Comparison of ENCODE assay signal across 13 cellular contexts in genomic region chr15:63870043-63870394, GRCh38. TPM values are rescaled to one million over a fixed set of nuclear protein-coding genes. Genes with fewer than 3 reads are reported as not detected.
DNase-seq lines count a peak whose midpoint lies in the region; ATAC-seq and TF ChIP-seq lines count a peak whose summit lies in the region.
"Had no signal": no experiment of that assay in that cellular context is flagged by ENCODE, and none has a peak within 500 bp of the region (broad histone marks: within the 10 kb centered on the region; RNA-seq: fewer than 3 reads in every experiment).

No MANE protein-coding gene starts in this region.

- H2AFZ ChIP-seq in MM.1S (ENCODE audit: low read length), result no peak overlapping the region

- H3K9me3 ChIP-seq in stomach (no peaks in the 10 kb centered on the region), MM.1S (replicated peaks; ENCODE audit: insufficient read depth, low read length) (no peaks in the 10 kb centered on the region)
- H3K9me3 ChIP-seq: transverse colon had no signal

- H3K27me3 Mint-ChIP-seq in activated CD8-positive, alpha-beta memory T cell treated with anti-CD3 and anti-CD28 coated beads, Interleukin-2, amount 10 ng/mL, durations not matched to agents 7 days and 5 days, result no peaks in the 10 kb centered on the region
- no peaks in the 10 kb centered on the region for H3K27me3 Mint-ChIP-seq in activated T-helper 17 cell treated with anti-CD3 and anti-CD28 coated beads, Interleukin-2, amount 50 U/mL, for 72 hours

- no peaks in the 10 kb centered on the region for H3F3A ChIP-seq in MM.1S (ENCODE audit: insufficient read depth, low read length)

- DNase-seq in activated CD8-positive, alpha-beta memory T cell treated with anti-CD3 and anti-CD28 coated beads, Interleukin-2, amount 10 ng/mL, durations not matched to agents 7 days and 5 days, result no peak
- no peak for DNase-seq in activated CD8-positive, alpha-beta memory T cell treated with anti-CD3 and anti-CD28 coated beads, Interleukin-2, amount 50 U/mL, for 4 hours
- DNase-seq in M059J (ENCODE audit: low read depth), result peak; percentile 40
- DNase-seq in stimulated activated naive CD8-positive, alpha-beta T cell treated with anti-CD3 and anti-CD28 coated beads, Interleukin-15, Interleukin-2, amounts not matched to agents 100 U/mL and 50 U/mL, for 24 hours, result no peak
- DNase-seq in stomach, result no peak
- DNase-seq in MM.1S, result no peak
- DNase-seq in lower leg skin (ENCODE audit: low spot score in 2 of 2), result no peak
- DNase-seq: activated CD4-positive, alpha-beta T cell treated with anti-CD3 and anti-CD28 coated beads for 48 hours; natural killer cell; NCI-H345; SHP77 treated with DMSO at 0.1 percent for 48 hours; transverse colon had no signal

- no peaks in the 10 kb centered on the region for H3K36me3 Mint-ChIP-seq in activated CD8-positive, alpha-beta memory T cell treated with anti-CD3 and anti-CD28 coated beads, Interleukin-2, amount 10 ng/mL, durations not matched to agents 7 days and 5 days
- no peaks in the 10 kb centered on the region for H3K36me3 Mint-ChIP-seq in activated T-helper 17 cell treated with anti-CD3 and anti-CD28 coated beads, Interleukin-2, amount 50 U/mL, for 72 hours (ENCODE audit: low read depth)
- H3K36me3 Mint-ChIP-seq: natural killer cell had no signal

- CTCF ChIA-PET in activated CD8-positive, alpha-beta memory T cell treated with anti-CD3 and anti-CD28 coated beads, Interleukin-2, amount 10 ng/mL, durations not matched to agents 7 days and 5 days (lab: Charles Lee), result interaction anchor here (0.6 to 1.5 kb wide), 3 partner anchors 25 to 118 kb away, joined by 3 to 4 read pairs (median 3); no protein-coding TSS in a partner anchor

- H3K27me3 ChIP-seq in stomach (no peaks in the 10 kb centered on the region), MM.1S (replicated peaks; ENCODE audit: insufficient read depth, low read length) (no peaks in the 10 kb centered on the region)
- H3K27me3 ChIP-seq: transverse colon had no signal

- no peaks in the 10 kb centered on the region for H4K20me1 ChIP-seq in MM.1S (ENCODE audit: insufficient read depth, low read length)

- H3K9me3 Mint-ChIP-seq in activated CD8-positive, alpha-beta memory T cell treated with anti-CD3 and anti-CD28 coated beads, Interleukin-2, amount 10 ng/mL, durations not matched to agents 7 days and 5 days (ENCODE audit: low read depth), result peaks cover 3% of the 10 kb centered on the region
- H3K9me3 Mint-ChIP-seq in activated T-helper 17 cell treated with anti-CD3 and anti-CD28 coated beads, Interleukin-2, amount 50 U/mL, for 72 hours, result no peaks in the 10 kb centered on the region
- H3K9me3 Mint-ChIP-seq: natural killer cell had no signal

- WGBS in stomach, 5 donors, result 25 to 42% (median 26%) methylated on average over 2 of the region's 2 CpGs
- 41 to 47% methylated on average over 2 of the region's 2 CpGs for WGBS in lower leg skin, 2 donors

- H3K9ac ChIP-seq in MM.1S (ENCODE audit: low read length), result no peak overlapping the region

- H3K79me2 ChIP-seq in MM.1S (ENCODE audit: low read length), result no peaks in the 10 kb centered on the region

- H3K4me3 Mint-ChIP-seq in activated CD8-positive, alpha-beta memory T cell treated with anti-CD3 and anti-CD28 coated beads, Interleukin-2, amount 10 ng/mL, durations not matched to agents 7 days and 5 days, result no peak overlapping the region
- peak overlapping the region; percentile 25 for H3K4me3 Mint-ChIP-seq in activated T-helper 17 cell treated with anti-CD3 and anti-CD28 coated beads, Interleukin-2, amount 50 U/mL, for 72 hours
- H3K4me3 Mint-ChIP-seq: natural killer cell had no signal

- no peaks in the 10 kb centered on the region for H3K9me2 ChIP-seq in MM.1S (replicated peaks; ENCODE audit: insufficient read depth, low read length)

- ATAC-seq in activated CD8-positive, alpha-beta memory T cell treated with anti-CD3 and anti-CD28 coated beads, Interleukin-2, amount 10 ng/mL, durations not matched to agents 7 days and 5 days, result peak; percentile 47
- ATAC-seq in activated T-helper 17 cell treated with anti-CD3 and anti-CD28 coated beads, Interleukin-2, amount 50 U/mL, for 72 hours (replicated peaks), result peak; percentile 86
- ATAC-seq in stimulated activated naive CD8-positive, alpha-beta T cell treated with anti-CD3 and anti-CD28 coated beads, Interleukin-15, Interleukin-2, amounts not matched to agents 100 U/mL and 50 U/mL, for 24 hours, result peak; percentile 87

- no peak overlapping the region for H3K4me2 ChIP-seq in MM.1S (ENCODE audit: low read depth, low read length)

- H3K27ac ChIP-seq in stomach (no peak overlapping the region), MM.1S (ENCODE audit: low read length) (no peak overlapping the region)
- H3K27ac ChIP-seq: transverse colon had no signal

- H3K4me1 ChIP-seq in stomach (no peaks in the 10 kb centered on the region), MM.1S (ENCODE audit: low read length) (peaks cover 5% of the 10 kb centered on the region; the same call in 1 of the 2 replicates)
- H3K4me1 ChIP-seq: transverse colon had no signal

- H3K4me3 ChIP-seq in stomach (no peak overlapping the region), MM.1S (ENCODE audit: low read length) (no peak overlapping the region), lower leg skin (ENCODE audit: low read depth, poor library complexity, severe bottlenecking) (no peak overlapping the region)
- H3K4me3 ChIP-seq: transverse colon had no signal

- TF ChIP-seq EP300 in stomach (IDR thresholded peaks at IDR 0.05), result no peak

- H3K27ac Mint-ChIP-seq in activated CD8-positive, alpha-beta memory T cell treated with anti-CD3 and anti-CD28 coated beads, Interleukin-2, amount 10 ng/mL, durations not matched to agents 7 days and 5 days, result no peak overlapping the region
- peak overlapping the region; percentile 22 for H3K27ac Mint-ChIP-seq in activated T-helper 17 cell treated with anti-CD3 and anti-CD28 coated beads, Interleukin-2, amount 50 U/mL, for 72 hours
- H3K27ac Mint-ChIP-seq: natural killer cell had no signal

- TF ChIP-seq CTCF in stomach (IDR thresholded peaks at IDR 0.05), result no peak
- TF ChIP-seq CTCF in MM.1S (IDR thresholded peaks at IDR 0.05; ENCODE audit: low read length), result no peak
- no peak for TF ChIP-seq CTCF in lower leg skin (IDR thresholded peaks at IDR 0.05)

- H3K36me3 ChIP-seq in stomach, result no peaks in the 10 kb centered on the region
- H3K36me3 ChIP-seq in MM.1S (replicated peaks; ENCODE audit: insufficient read depth, low read length), result no peaks in the 10 kb centered on the region
- H3K36me3 ChIP-seq: transverse colon had no signal

- H3K4me1 Mint-ChIP-seq in activated CD8-positive, alpha-beta memory T cell treated with anti-CD3 and anti-CD28 coated beads, Interleukin-2, amount 10 ng/mL, durations not matched to agents 7 days and 5 days, result peaks cover 6% of the 10 kb centered on the region
- H3K4me1 Mint-ChIP-seq in activated T-helper 17 cell treated with anti-CD3 and anti-CD28 coated beads, Interleukin-2, amount 50 U/mL, for 72 hours, result peaks cover 6% of the 10 kb centered on the region

- intact Hi-C loops in stomach (cut with DNase I; ENCODE audit: low total_unique reads), result no loop called here
- intact Hi-C loops in lower leg skin (cut with DNase I; ENCODE audit: low total_unique reads), result no loop called here

- TF ChIP-seq POLR2A in stomach (IDR thresholded peaks at IDR 0.05), result no peak
- no peak for TF ChIP-seq POLR2A in lower leg skin (IDR thresholded peaks at IDR 0.05)

RNA-seq across cellular contexts. Expression of gene HERC1, which starts 36.3 kb away (rescaled TPM):
- total RNA-seq in activated CD8-positive, alpha-beta memory T cell treated with anti-CD3 and anti-CD28 coated beads, Interleukin-2, amount 10 ng/mL, durations not matched to agents 7 days and 5 days, result 100 to 1,000 TPM in 1 of 2 experiments, 10 to 100 TPM in 1; 84.4 to 105 TPM
- 58.1 and 65.2 TPM in 2 replicates for total RNA-seq in M059J (2014; rRNA removed; shearing (Covaris generic))
- total RNA-seq in activated T-helper 17 cell treated with anti-CD3 and anti-CD28 coated beads, Interleukin-2, amount 50 U/mL, for 72 hours, result 10 to 100 TPM; 55.2 to 56.7 TPM
- total RNA-seq in stomach (100 to 1,000 TPM in 4 of 5 donors, 10 to 100 TPM in 1; 36.5 to 649 (median 168) TPM), lower leg skin (100 to 1,000 TPM in 1 of 4 donors, 10 to 100 TPM in 3; 45.5 to 103 (median 88.9) TPM)
- 10 to 100 TPM; 14.3 to 20.0 (median 18.3) TPM for polyA plus RNA-seq in stomach
